Comparison of ENCODE assay signal across 8 cellular contexts in genomic region chr17:83050651-83051422, GRCh38. TPM values are rescaled to one million over a fixed set of nuclear protein-coding genes. Genes with fewer than 3 reads are reported as not detected.
DNase-seq lines count a peak whose midpoint lies in the region; ATAC-seq, FAIRE-seq and TF ChIP-seq lines count a peak whose summit lies in the region.

No MANE protein-coding gene starts in this region.

- no peak for TF ChIP-seq POLR2A in heart left ventricle (IDR thresholded peaks at IDR 0.05)

- H3K4me1 Mint-ChIP-seq in activated naive CD8-positive, alpha-beta T cell treated with anti-CD3 and anti-CD28 coated beads for 36 hours, result peaks cover 37% of the 10 kb centered on the region

- ATAC-seq in heart left ventricle (no peak), GM21529 (IDR thresholded peaks at IDR 0.05; ENCODE audit: unreplicated experiment) (no peak), HG02938 (IDR thresholded peaks at IDR 0.05; ENCODE audit: unreplicated experiment) (no peak), GM21423 (IDR thresholded peaks at IDR 0.05; ENCODE audit: unreplicated experiment) (no peak)

- H3K4me1 ChIP-seq in heart left ventricle (peaks cover 0 to 41% (median 17%) of the 10 kb centered on the region in 12 donors), kidney (ENCODE audit: control insufficient read depth in 1 of 2, insufficient read depth in 1 of 2, low read depth in 1 of 2, low read length in 2 of 2) (peaks cover 5 to 19% of the 10 kb centered on the region in 2 donors), stomach smooth muscle (ENCODE audit: control insufficient read depth, insufficient read depth, low read length) (peaks cover 11% of the 10 kb centered on the region)

- no peaks in the 10 kb centered on the region for H3K27me3 ChIP-seq in heart left ventricle
- H3K27me3 ChIP-seq in stomach smooth muscle (ENCODE audit: control insufficient read depth in 1 of 2, insufficient read depth in 2 of 2, low read length in 2 of 2), result no peaks in the 10 kb centered on the region

- H3K9me3 Mint-ChIP-seq in activated naive CD8-positive, alpha-beta T cell treated with anti-CD3 and anti-CD28 coated beads for 36 hours, result peaks cover 1% of the 10 kb centered on the region

- DNase-seq in heart left ventricle (peak in 2 of 5 donors; percentile 39 to 62), cardiac septum (ENCODE audit: low spot score) (no peak), kidney (peak; percentile 92)
- peak; percentile 18 for DNase-seq in activated naive CD8-positive, alpha-beta T cell treated with anti-CD3 and anti-CD28 coated beads for 36 hours

- H3K9me3 ChIP-seq in heart left ventricle (peaks cover 0 to 6% (median 0%) of the 10 kb centered on the region in 12 donors), kidney (ENCODE audit: control insufficient read depth in 1 of 2, low read length in 2 of 2) (no peaks in the 10 kb centered on the region), stomach smooth muscle (ENCODE audit: control insufficient read depth in 2 of 2, low read length in 2 of 2) (no peaks in the 10 kb centered on the region)

- H3K36me3 ChIP-seq in heart left ventricle, result peaks cover 0 to 9% (median 0%) of the 10 kb centered on the region in 9 donors
- H3K36me3 ChIP-seq in kidney (ENCODE audit: control insufficient read depth in 1 of 2, insufficient read depth in 2 of 2, low read length in 2 of 2), result no peaks in the 10 kb centered on the region
- peaks cover 0 to 5% of the 10 kb centered on the region in 2 donors for H3K36me3 ChIP-seq in stomach smooth muscle (ENCODE audit: control insufficient read depth in 2 of 2, insufficient read depth in 2 of 2, low read length in 2 of 2)

- H3K27me3 Mint-ChIP-seq in activated naive CD8-positive, alpha-beta T cell treated with anti-CD3 and anti-CD28 coated beads for 36 hours, result no peaks in the 10 kb centered on the region

- peak overlapping the region in 1 of 2 donors; percentile 60 for H3K9ac ChIP-seq in kidney (ENCODE audit: low read length in 2 of 2)
- peak overlapping the region in 1 of 2 donors; percentile 62 for H3K9ac ChIP-seq in stomach smooth muscle (ENCODE audit: low read length in 2 of 2)

- intact Hi-C loops in heart left ventricle (cut with DNase I), result no loop called here
- intact Hi-C loops in cardiac septum (cut with DNase I), result no loop called here
- intact Hi-C loops in kidney (cut with DNase I), result no loop called here

- H3K4me3 Mint-ChIP-seq in activated naive CD8-positive, alpha-beta T cell treated with anti-CD3 and anti-CD28 coated beads for 36 hours, result peak overlapping the region; percentile 90

- peak overlapping the region in 11 of 12 donors; percentile 59 to 95 (median 81) for H3K27ac ChIP-seq in heart left ventricle
- peak overlapping the region; percentile 71 to 77 for H3K27ac ChIP-seq in kidney (ENCODE audit: low read depth in 2 of 2, low read length in 2 of 2)
- H3K27ac ChIP-seq in stomach smooth muscle (ENCODE audit: low read length), result no peak overlapping the region

- no peak for FAIRE-seq in kidney (lab: Jason Lieb, UNC)

- peak overlapping the region; percentile 89 for H3K27ac Mint-ChIP-seq in activated naive CD8-positive, alpha-beta T cell treated with anti-CD3 and anti-CD28 coated beads for 36 hours

- 33 to 36% (median 35%) methylated on average over 53 to 57 of the region's 57 CpGs for WGBS in heart left ventricle, 4 donors

- peak overlapping the region; percentile 66 to 93 (median 84) for H3K4me3 ChIP-seq in heart left ventricle
- peak overlapping the region; percentile 67 to 73 for H3K4me3 ChIP-seq in kidney (ENCODE audit: low read length in 2 of 2)
- peak overlapping the region; percentile 70 to 84 for H3K4me3 ChIP-seq in stomach smooth muscle (ENCODE audit: low read length in 2 of 2)

- no peak for TF ChIP-seq CTCF in heart left ventricle (IDR thresholded peaks at IDR 0.05)
- TF ChIP-seq CTCF in kidney (IDR thresholded peaks at IDR 0.05; ENCODE audit: borderline replicate concordance, extremely low read depth, insufficient read depth), result no peak

- H3K36me3 Mint-ChIP-seq in activated naive CD8-positive, alpha-beta T cell treated with anti-CD3 and anti-CD28 coated beads for 36 hours, result peaks cover 22% of the 10 kb centered on the region

RNA-seq across cellular contexts. Expression of gene METRNL, which starts 28.6 kb away (rescaled TPM):
- 100 to 1,000 TPM in 1 of 9 donors, 10 to 100 TPM in 8; 60.6 to 121 (median 79.5) TPM for total RNA-seq in heart left ventricle
- 100 to 1,000 TPM in 1 of 2 donors, 10 to 100 TPM in 1; 59.4 to 144 TPM for polyA plus RNA-seq in heart left ventricle
- 104 TPM for total RNA-seq in cardiac septum
- 1 to 10 TPM; 4.7 to 5.9 TPM for total RNA-seq in activated naive CD8-positive, alpha-beta T cell treated with anti-CD3 and anti-CD28 coated beads for 36 hours
- 61.5 TPM for total RNA-seq in kidney
- 107 TPM for polyA plus RNA-seq in kidney (ENCODE audit: insufficient read depth, low read depth, low replicate concordance)
